8 cellular contexts compared by ENCODE assay signal in the genomic region with DNA sequence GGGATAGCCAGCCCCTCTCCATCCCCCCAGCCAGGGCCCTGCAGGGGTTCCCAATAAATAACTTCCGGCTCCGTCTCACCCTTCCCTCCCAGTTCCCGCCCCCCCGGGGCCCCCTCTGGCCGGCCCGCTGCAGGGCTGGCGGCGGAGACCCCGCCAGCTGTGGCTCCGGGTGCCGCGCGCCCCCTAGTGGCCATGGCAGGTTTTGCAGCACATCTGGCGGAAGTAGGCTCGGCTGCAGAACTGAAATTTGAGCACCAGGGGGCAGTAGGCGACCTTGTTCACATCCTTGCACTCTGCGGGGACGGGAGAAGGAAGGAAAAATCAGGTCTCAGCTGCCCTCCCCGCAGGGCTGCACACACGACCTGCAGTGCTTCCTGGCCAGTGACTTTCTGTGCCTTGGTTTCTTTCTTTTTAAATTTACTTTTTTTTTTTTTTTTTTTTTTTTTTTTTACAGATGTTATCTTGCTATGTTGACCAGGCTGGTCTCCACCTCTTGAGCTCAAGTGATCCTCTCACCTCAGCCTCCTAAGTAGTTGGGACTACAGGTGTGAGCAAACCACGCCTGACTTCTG. TPM values are rescaled to one million over a fixed set of nuclear protein-coding genes. Genes with fewer than 3 reads are reported as not detected.
DNase-seq lines count a peak whose midpoint lies in the region; ATAC-seq and TF ChIP-seq lines count a peak whose summit lies in the region.

No MANE protein-coding gene starts in this region.

- peaks cover 10% of the 10 kb centered on the region for H3K27me3 Mint-ChIP-seq in MCF 10A (ENCODE audit: insufficient read depth, unreplicated experiment)

- no peak overlapping the region for H3K4me3 Mint-ChIP-seq in MCF 10A (ENCODE audit: unreplicated experiment)

- intact Hi-C loops in MCF 10A (cut with micrococcal nuclease) = loop anchor here (1.0 to 10.0 kb wide), 2 partner anchors 62 to 494 kb away; no protein-coding TSS in a partner anchor

- peaks cover 39% of the 10 kb centered on the region for H3K27me3 ChIP-seq in WERI-Rb-1 (ENCODE audit: insufficient read depth, low read depth, severe bottlenecking)

- H3K36me3 Mint-ChIP-seq in MCF 10A (ENCODE audit: insufficient read depth, unreplicated experiment) = no peaks in the 10 kb centered on the region

- peaks cover 10% of the 10 kb centered on the region for H3K4me1 Mint-ChIP-seq in MCF 10A (ENCODE audit: insufficient read depth, unreplicated experiment)

- peak; percentile 51 for ATAC-seq in GM18505 (IDR thresholded peaks at IDR 0.05; ENCODE audit: unreplicated experiment)
- ATAC-seq in HG03039 (IDR thresholded peaks at IDR 0.05; ENCODE audit: unreplicated experiment) = no peak

- POLR2A ChIA-PET in MCF 10A (lab: Yijun Ruan, JAX) = interaction anchor here (0.5 to 0.7 kb wide), 2 partner anchors 67 to 144 kb away, joined by 3 read pairs; a partner anchor contains a TSS

- peak; percentile 96 for TF ChIP-seq CTCF in WERI-Rb-1 (IDR thresholded peaks at IDR 0.05; ENCODE audit: low read depth, low read length)
- TF ChIP-seq CTCF in MCF 10A (IDR thresholded peaks at IDR 0.05; ENCODE audit: unreplicated experiment) = peak; percentile 99

- TF ChIP-seq POLR2A in GM18505 (IDR thresholded peaks at IDR 0.05; ENCODE audit: borderline replicate concordance, extremely low read depth, insufficient read depth, insufficient read length) = no peak

- H3K4me3 ChIP-seq in WERI-Rb-1 (ENCODE audit: low read depth, low read length) = no peak overlapping the region

- no peak overlapping the region for H3K27ac Mint-ChIP-seq in MCF 10A (ENCODE audit: low read depth, unreplicated experiment)

- BruUV-seq in MCF 10A (replicated peaks; lab: Mats Ljungman, UMichigan) = no TSS peak

- peak; percentile 81 for DNase-seq in AG08395 (ENCODE audit: low spot score)
- peak; percentile 60 for DNase-seq in NCI-H2029 (lab: John Stamatoyannopoulos, UW)
- peak; percentile 74 for DNase-seq in WERI-Rb-1
- peak; percentile 82 for DNase-seq in MCF 10A (ENCODE audit: unreplicated experiment)
- peak; percentile 62 for DNase-seq in iris pigment epithelial cell (ENCODE audit: low read depth)
- peak; percentile 84 for DNase-seq in stimulated activated CD4-positive, alpha-beta T cell treated with anti-CD3 and anti-CD28 coated beads, Interleukin-1b, Interleukin-23, amount 100 ng/mL, for 48 hours

- CTCF ChIA-PET in MCF 10A (lab: Yijun Ruan, JAX) = interaction anchor here (0.6 to 6.7 kb wide), 36 partner anchors 8 to 857 kb away, joined by 3 to 89 read pairs (median 4); a partner anchor contains a TSS

- no peak overlapping the region for H3K27ac ChIP-seq in WERI-Rb-1

- no peaks in the 10 kb centered on the region for H3K9me3 ChIP-seq in WERI-Rb-1 (ENCODE audit: severe bottlenecking)

- no peaks in the 10 kb centered on the region for H3K9me3 Mint-ChIP-seq in MCF 10A (ENCODE audit: unreplicated experiment)

- H3K36me3 ChIP-seq in WERI-Rb-1 = no peaks in the 10 kb centered on the region

RNA-seq across cellular contexts. Expression of a gene that starts 3.6 kb away (rescaled TPM):
- total RNA-seq in MCF 10A (2022) = 0.16 and 0.27 TPM in 2 replicates

RNA-seq across cellular contexts. Expression of a gene that starts 29.7 kb away (rescaled TPM):
- not detected in 2 replicates for total RNA-seq in MCF 10A (2022)

RNA-seq across cellular contexts. Expression of a gene that starts 49.6 kb away (rescaled TPM):
- not detected in 2 replicates for total RNA-seq in MCF 10A (2022)
